21 cellular contexts compared by ENCODE assay signal in genomic region chr5:137305971-137306592, GRCh38.
A peak's percentile ranks its signal among the peaks of the same experiment; 100 is the strongest.
DNase-seq lines count a peak whose midpoint lies in the region; ATAC-seq, FAIRE-seq and TF ChIP-seq lines count a peak whose summit lies in the region.
"Had no signal": no experiment of that assay in that cellular context is flagged by ENCODE, and none has a peak within 500 bp of the region (broad histone marks: within the 10 kb centered on the region; RNA-seq: fewer than 3 reads in every experiment).

No MANE protein-coding gene starts in this region.

- H3K27me3 ChIP-seq in K562 (ENCODE audit: control insufficient read depth in 2 of 2, insufficient read depth in 2 of 2, low read length in 2 of 2) = no peaks in the 10 kb centered on the region; a peak in 2 of 5 replicates
- H3K27me3 ChIP-seq in left lung = peaks cover 0 to 3% of the 10 kb centered on the region in 2 donors
- H3K27me3 ChIP-seq: BE2C, Peyer's patch had no signal

- H4K20me1 ChIP-seq in K562 (replicated peaks; ENCODE audit: control insufficient read depth, insufficient read depth, low read length) = no peaks in the 10 kb centered on the region

- ATAC-seq in K562 (no peak), left lung (peak; percentile 28)

- FAIRE-seq in K562 (lab: Jason Lieb, UNC) = no peak
- FAIRE-seq: GM19239, HTR-8/SVneo had no signal

- POLR2A ChIA-PET in K562 (lab: Yijun Ruan, JAX) = interaction anchor here (0.6 kb wide), 1 partner anchor 1414 kb away, joined by 3 read pairs; no protein-coding TSS in a partner anchor

- no peak overlapping the region for H3K9ac ChIP-seq in K562 (ENCODE audit: insufficient read depth in 1 of 2, low read depth in 2 of 2, low read length in 2 of 2)

- BruUV-seq in K562 (replicated peaks; lab: Mats Ljungman, UMichigan) (no TSS peak), Calu3 (replicated peaks; lab: Mats Ljungman, UMichigan) (no TSS peak)

- H3K4me1 ChIP-seq in K562 (replicated peaks in 1 of 2; ENCODE audit: control insufficient read depth in 2 of 2, insufficient read depth in 2 of 2, low read length in 2 of 2) (no peaks in the 10 kb centered on the region), left lung (no peaks in the 10 kb centered on the region)
- H3K4me1 ChIP-seq: Peyer's patch had no signal

- peaks cover 8% of the 10 kb centered on the region for H3K4me1 Mint-ChIP-seq in Calu3 (ENCODE audit: low read depth, unreplicated experiment)
- H3K4me1 Mint-ChIP-seq: IgD-negative memory B cell had no signal

- no peaks in the 10 kb centered on the region for H3K9me3 ChIP-seq in K562 (replicated peaks; ENCODE audit: control insufficient read depth, insufficient read depth, low read depth, low read length)
- no peaks in the 10 kb centered on the region for H3K9me3 ChIP-seq in left lung
- H3K9me3 ChIP-seq: BE2C, Peyer's patch had no signal

- in situ Hi-C loops in K562 (cut with MboI) = no loop called here

- H3K4me3 ChIP-seq in K562 = no peak overlapping the region
- no peak overlapping the region for H3K4me3 ChIP-seq in left lung
- H3K4me3 ChIP-seq: Peyer's patch had no signal

- H3K9me3 Mint-ChIP-seq in Calu3 (ENCODE audit: low read depth, unreplicated experiment) = no peaks in the 10 kb centered on the region
- H3K9me3 Mint-ChIP-seq: IgD-negative memory B cell had no signal

- no peak for TF ChIP-seq EP300 in K562 (IDR thresholded peaks at IDR 0.05; ENCODE audit: low read length)

- no peaks in the 10 kb centered on the region for H3K36me3 Mint-ChIP-seq in Calu3 (ENCODE audit: insufficient read depth, unreplicated experiment)
- H3K36me3 Mint-ChIP-seq: IgD-negative memory B cell had no signal

- H3K4me2 ChIP-seq in K562 (ENCODE audit: insufficient read depth, low read length) = no peak overlapping the region; the same call in 1 of the 2 replicates

- CTCF ChIA-PET in K562 (lab: Yijun Ruan, JAX; ENCODE audit: low intra/inter-chr PET ratio) (no interaction called here), Calu3 (lab: Charles Lee) (interaction anchor here (1.0 kb wide), 1 partner anchor 14 kb away, joined by 4 read pairs; no protein-coding TSS in a partner anchor)

- no peak for TF ChIP-seq POLR2A in K562 (conservative IDR thresholded peaks at IDR 0.05)

- no peak overlapping the region for H3K4me3 Mint-ChIP-seq in Calu3 (ENCODE audit: low read depth, unreplicated experiment)
- H3K4me3 Mint-ChIP-seq: IgD-negative memory B cell had no signal

- no peaks in the 10 kb centered on the region for H3K36me3 ChIP-seq in K562 (ENCODE audit: control insufficient read depth, insufficient read depth, low read length)
- no peaks in the 10 kb centered on the region for H3K36me3 ChIP-seq in left lung
- H3K36me3 ChIP-seq: BE2C, Peyer's patch had no signal

- TF ChIP-seq CTCF in K562 (IDR thresholded peaks at IDR 0.05 in 2 of 3, conservative IDR thresholded peaks at IDR 0.05 in 1 of 3; ENCODE audit: insufficient read depth in 2 of 3, low read depth in 1 of 3, low read length in 3 of 3) (no peak), left lung (IDR thresholded peaks at IDR 0.05) (no peak), Calu3 (IDR thresholded peaks at IDR 0.05; ENCODE audit: unreplicated experiment) (no peak)

- DNase-seq in NCI-H82 (lab: John Stamatoyannopoulos, UW) (peak; percentile 35), NCI-H82 treated with DMSO at 0.1 percent for 48 hours (lab: John Stamatoyannopoulos, UW; ENCODE audit: unreplicated experiment) (no peak), NCI-H1694 (lab: John Stamatoyannopoulos, UW) (peak; percentile 18), K562 (ENCODE audit: extremely low read depth in 1 of 4, low spot score in 3 of 4) (no peak), left lung (no peak), T-helper 2 cell (no peak), Calu3 (no peak)
- DNase-seq in activated CD8-positive, alpha-beta memory T cell treated with anti-CD3 and anti-CD28 coated beads, Interleukin-2, amount 50 U/mL, for 48 hours = no peak
- DNase-seq: BE2C, EL, GOT3, HCEC 1CT, Karpas-422, NCI-H1048, NCI-H1436, NCI-H2029, NCI-H446 treated with DMSO at 0.1 percent for 48 hours, Peyer's patch had no signal

- H2AFZ ChIP-seq in K562 (ENCODE audit: low read depth, low read length) = no peak overlapping the region

- no peaks in the 10 kb centered on the region for H3K79me2 ChIP-seq in K562 (ENCODE audit: control insufficient read depth, insufficient read depth, low read length)

- no peak for TF ChIP-seq RAD21 in K562 (CRISPR knock-in tag; conservative IDR thresholded peaks at IDR 0.05 in 1 of 2, IDR thresholded peaks at IDR 0.05 in 1 of 2)

- H3K27ac ChIP-seq in K562 (ENCODE audit: extremely low read depth, low read depth, low read length) = no peak overlapping the region
- no peak overlapping the region for H3K27ac ChIP-seq in left lung
- H3K27ac ChIP-seq: Peyer's patch had no signal

- intact Hi-C loops in K562 (cut with micrococcal nuclease) (no loop called here), left lung (cut with DNase I) (no loop called here), Calu3 (cut with micrococcal nuclease; ENCODE audit: unreplicated experiment) (no loop called here)

- H3K27me3 Mint-ChIP-seq in Calu3 (ENCODE audit: unreplicated experiment) = peaks cover 2% of the 10 kb centered on the region

- no peak overlapping the region for H3K27ac Mint-ChIP-seq in Calu3 (ENCODE audit: unreplicated experiment)
- H3K27ac Mint-ChIP-seq: IgD-negative memory B cell had no signal

- H3K9me1 ChIP-seq in K562 (ENCODE audit: control insufficient read depth, insufficient read depth, low read length) = peaks cover 2% of the 10 kb centered on the region

- 0% methylated on average over 8 of the region's 8 CpGs for WGBS in K562 (ENCODE audit: insufficient coverage, low coverage, missing lambda C conversion rate)

TF ChIP-seq in K562, 482 proteins besides CTCF, POLR2A, EP300 and RAD21:
- TF ChIP-seq, protein P1, sequence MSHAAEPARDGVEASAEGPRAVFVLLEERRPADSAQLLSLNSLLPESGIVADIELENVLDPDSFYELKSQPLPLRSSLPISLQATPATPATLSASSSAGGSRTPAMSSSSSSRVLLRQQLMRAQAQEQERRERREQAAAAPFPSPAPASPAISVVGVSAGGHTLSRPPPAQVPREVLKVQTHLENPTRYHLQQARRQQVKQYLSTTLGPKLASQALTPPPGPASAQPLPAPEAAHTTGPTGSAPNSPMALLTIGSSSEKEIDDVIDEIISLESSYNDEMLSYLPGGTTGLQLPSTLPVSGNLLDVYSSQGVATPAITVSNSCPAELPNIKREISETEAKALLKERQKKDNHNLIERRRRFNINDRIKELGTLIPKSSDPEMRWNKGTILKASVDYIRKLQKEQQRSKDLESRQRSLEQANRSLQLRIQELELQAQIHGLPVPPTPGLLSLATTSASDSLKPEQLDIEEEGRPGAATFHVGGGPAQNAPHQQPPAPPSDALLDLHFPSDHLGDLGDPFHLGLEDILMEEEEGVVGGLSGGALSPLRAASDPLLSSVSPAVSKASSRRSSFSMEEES (CRISPR knock-in tag; IDR thresholded peaks at IDR 0.05) = peak; percentile 62
- no peak for TF ChIP-seq ELF1 (tag; IDR thresholded peaks at IDR 0.05)
- peak; percentile 33; the same call in 1 of the 2 replicates for TF ChIP-seq TOE1 (IDR thresholded peaks at IDR 0.05; ENCODE audit: borderline replicate concordance)
- no peak for TF ChIP-seq TOE1 (CRISPR knock-in tag; IDR thresholded peaks at IDR 0.05; ENCODE audit: borderline replicate concordance, low read depth)
- TF ChIP-seq RAD51 (IDR thresholded peaks at IDR 0.05; ENCODE audit: borderline replicate concordance, low read depth) = 0 out of 2 replicates have a peak, but pooled peaks have one; percentile 23
TF ChIP-seq in K562: peak in this region for 3.

Comparison
In these comparisons a context has a peak if more than half of its experiments do, and no peak if none do; other contexts are left out.
1. DNase-seq: peak in NCI-H82 (single experiment) and NCI-H1694 (single experiment); none in NCI-H82 treated with DMSO at 0.1 percent for 48 hours (single experiment), K562 (0 of 4), left lung (0 of 2), activated CD8-positive, alpha-beta memory T cell treated with anti-CD3 and anti-CD28 coated beads, Interleukin-2, amount 50 U/mL, for 48 hours (single experiment), T-helper 2 cell (0 of 5) and Calu3 (single experiment).